13 cellular contexts compared by ENCODE assay signal in the genomic region with DNA sequence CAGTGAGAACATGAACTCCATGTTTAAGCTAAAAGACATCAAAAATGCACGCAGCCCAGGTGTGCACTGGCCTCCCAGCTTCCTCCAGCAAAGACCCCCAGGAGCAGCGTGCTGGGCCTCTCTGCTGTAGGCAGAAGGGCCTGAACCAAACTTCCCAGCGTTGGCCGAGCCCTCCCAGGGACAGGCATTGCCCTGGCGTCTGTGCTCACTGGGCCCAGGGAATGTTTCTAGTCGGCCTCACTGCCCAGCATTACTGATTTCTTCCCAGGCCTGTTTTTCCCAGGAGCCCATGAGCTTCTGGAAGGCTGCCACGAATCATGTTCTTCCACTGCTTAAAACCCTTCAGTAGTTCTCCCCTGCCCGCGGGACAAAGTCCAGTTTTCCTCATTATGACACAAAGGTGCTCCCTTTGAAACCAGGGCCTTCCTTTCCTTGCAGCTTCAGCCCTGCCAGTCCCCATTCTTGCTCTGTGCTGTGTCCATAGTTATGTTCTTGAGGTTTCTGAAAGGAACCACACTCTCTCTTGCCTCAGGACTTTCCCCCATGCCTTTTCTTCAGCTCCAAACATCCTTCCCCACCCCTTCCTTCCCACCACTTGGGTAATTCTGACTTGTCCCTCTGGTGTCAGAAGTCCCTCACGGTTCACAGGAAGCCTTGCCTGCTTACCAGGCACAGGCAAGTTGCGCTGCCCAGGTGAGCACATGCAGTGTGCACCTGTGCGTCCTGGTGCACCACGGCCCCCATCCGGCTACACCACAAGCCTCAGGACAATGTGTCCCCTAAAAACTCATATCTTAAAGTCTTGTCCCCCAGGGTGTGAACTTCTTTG.
DNase-seq lines count a peak whose midpoint lies in the region; ATAC-seq and TF ChIP-seq lines count a peak whose summit lies in the region.
"Had no signal": no experiment of that assay in that cellular context is flagged by ENCODE, and none has a peak within 500 bp of the region (broad histone marks: within the 10 kb centered on the region; RNA-seq: fewer than 3 reads in every experiment).

No MANE protein-coding gene starts in this region.

- H3K4me3 ChIP-seq in GM12875 (ENCODE audit: low read depth, low read length) (peak overlapping the region; percentile 81), SU-DHL-6 (ENCODE audit: insufficient read depth, low read length, poor library complexity, severe bottlenecking) (no peak overlapping the region), heart right ventricle (no peak overlapping the region), prostate gland (no peak overlapping the region)
- H3K4me3 ChIP-seq: adrenal gland, SJCRH30, spleen had no signal

- no peaks in the 10 kb centered on the region for H3K79me2 ChIP-seq in SU-DHL-6 (ENCODE audit: insufficient read depth, low read length)

- H3K9me3 ChIP-seq in SU-DHL-6 (ENCODE audit: insufficient read depth, low read length), result no peaks in the 10 kb centered on the region
- peaks cover 0 to 6% (median 0%) of the 10 kb centered on the region in 11 donors for H3K9me3 ChIP-seq in heart right ventricle
- no peaks in the 10 kb centered on the region for H3K9me3 ChIP-seq in prostate gland
- H3K9me3 ChIP-seq: adrenal gland, SJCRH30, spleen had no signal

- no peak overlapping the region for H2AFZ ChIP-seq in SU-DHL-6 (ENCODE audit: low read depth, low read length, severe bottlenecking)

- H3K4me2 ChIP-seq in SU-DHL-6 (ENCODE audit: low read depth, low read length, poor library complexity, severe bottlenecking), result peak overlapping the region; percentile 12

- H3K4me1 ChIP-seq in heart right ventricle, result peaks cover 0 to 31% (median 0%) of the 10 kb centered on the region in 9 donors
- no peaks in the 10 kb centered on the region for H3K4me1 ChIP-seq in prostate gland (replicated peaks)
- H3K4me1 ChIP-seq: adrenal gland, SJCRH30 had no signal

- peaks cover 4% of the 10 kb centered on the region; the same call in 1 of the 2 replicates for H3F3A ChIP-seq in SU-DHL-6 (ENCODE audit: insufficient read depth)

- H4K20me1 ChIP-seq in SU-DHL-6 (ENCODE audit: low read depth, low read length), result no peaks in the 10 kb centered on the region

- DNase-seq in heart right ventricle (peak; percentile 26 to 51), prostate gland (ENCODE audit: low spot score) (peak; percentile 3), dermis blood vessel endothelial cell (no peak), NCI-H526 treated with DMSO at 0.1 percent for 48 hours (lab: John Stamatoyannopoulos, UW) (no peak)
- DNase-seq: mesenchymal stem cell had no signal

- 67 to 69% methylated on average over 14 of the region's 14 CpGs for WGBS in heart right ventricle, 2 donors
- 88% methylated on average over 14 of the region's 14 CpGs for WGBS in prostate gland

- no peak for TF ChIP-seq POLR2A in prostate gland (IDR thresholded peaks at IDR 0.05)

- TF ChIP-seq CTCF in GM12875 (IDR thresholded peaks at IDR 0.05; ENCODE audit: borderline replicate concordance, insufficient read depth, low read depth, low read length), result no peak
- TF ChIP-seq CTCF in SU-DHL-6 (IDR thresholded peaks at IDR 0.05; ENCODE audit: insufficient read depth, low read length, poor library complexity, severe bottlenecking), result no peak
- TF ChIP-seq CTCF in heart right ventricle (IDR thresholded peaks at IDR 0.05), result no peak
- no peak for TF ChIP-seq CTCF in prostate gland (IDR thresholded peaks at IDR 0.05)

- H3K36me3 ChIP-seq in SU-DHL-6 (ENCODE audit: low read length) (no peaks in the 10 kb centered on the region), heart right ventricle (no peaks in the 10 kb centered on the region), prostate gland (no peaks in the 10 kb centered on the region)
- H3K36me3 ChIP-seq: adrenal gland, SJCRH30, spleen had no signal

- H3K27me3 ChIP-seq in SU-DHL-6 (ENCODE audit: low read length) (no peaks in the 10 kb centered on the region), heart right ventricle (no peaks in the 10 kb centered on the region), prostate gland (replicated peaks; ENCODE audit: insufficient read depth) (no peaks in the 10 kb centered on the region)
- H3K27me3 ChIP-seq: adrenal gland, SJCRH30, spleen had no signal

- H3K9ac ChIP-seq in SU-DHL-6 (ENCODE audit: low read length), result no peak overlapping the region

- intact Hi-C loops in heart right ventricle (cut with DNase I), result no loop called here
- intact Hi-C loops in prostate gland (cut with DNase I), result no loop called here

- H3K27ac ChIP-seq in SU-DHL-6 (ENCODE audit: low read depth, low read length) (no peak overlapping the region), heart right ventricle (peak overlapping the region in 1 of 10 donors; percentile 36), prostate gland (no peak overlapping the region)
- H3K27ac ChIP-seq: adrenal gland, HL-60, SJCRH30 had no signal

- H3K9me2 ChIP-seq in SU-DHL-6 (replicated peaks; ENCODE audit: insufficient read depth, low read length), result no peaks in the 10 kb centered on the region

- ATAC-seq in heart right ventricle, result peak; percentile 43 to 66 (median 50)
- no peak for ATAC-seq in GM19395 (IDR thresholded peaks at IDR 0.05; ENCODE audit: unreplicated experiment)
- ATAC-seq in HG02759 (IDR thresholded peaks at IDR 0.05; ENCODE audit: unreplicated experiment), result no peak

Comparison
In these comparisons a context has a peak if more than half of its experiments do, and no peak if none do; other contexts are left out.
1. ATAC-seq: peak in heart right ventricle (8 of 8); none in GM19395 (single experiment) and HG02759 (single experiment).
2. DNase-seq: peak in heart right ventricle (2 of 2) and prostate gland (single experiment); none in dermis blood vessel endothelial cell (single experiment) and NCI-H526 treated with DMSO at 0.1 percent for 48 hours (single experiment).